25 cellular contexts compared by ENCODE assay signal in genomic region chr2:65121-65520, GRCh38. TPM values are rescaled to one million over a fixed set of nuclear protein-coding genes. Genes with fewer than 3 reads are reported as not detected.
"Had no signal": no experiment of that assay in that cellular context is flagged by ENCODE, and none has a peak within 500 bp of the region (broad histone marks: within the 10 kb centered on the region; RNA-seq: fewer than 3 reads in every experiment).

No MANE protein-coding gene starts in this region.

- DNase-seq: cortex of kidney; dorsolateral prefrontal cortex; effector CD8-positive, alpha-beta T cell; glutamatergic neuron; islet precursor cell; left ventricle myocardium inferior; lower lobe of right lung; midbrain; naive thymus-derived CD4-positive, alpha-beta T cell; occipital lobe; pancreas; right cardiac atrium; small intestine; stimulated activated CD4-positive, alpha-beta T cell treated with anti-CD3 and anti-CD28 coated beads, Interleukin-12 subunit alpha, Interleukin-12 subunit beta, amount 100 ng/mL, for 4 hours; stimulated activated naive CD4-positive, alpha-beta T cell; stomach; substantia nigra; transverse colon had no signal

- H3K9me3 ChIP-seq: left ventricle myocardium inferior, lower lobe of right lung, pancreas, stomach, thoracic aorta, transverse colon had no signal

- H3K27me3 Mint-ChIP-seq: memory B cell had no signal

- H3K27ac Mint-ChIP-seq: memory B cell, progenitor cell of endocrine pancreas had no signal

- ATAC-seq: esophagus mucosa; gastroesophageal sphincter; lower lobe of right lung; naive thymus-derived CD4-positive, alpha-beta T cell; pancreas; right cardiac atrium had no signal

- H3K4me1 Mint-ChIP-seq: central memory CD8-positive, alpha-beta T cell; memory B cell; naive thymus-derived CD4-positive, alpha-beta T cell had no signal

- H3K4me3 Mint-ChIP-seq: central memory CD8-positive, alpha-beta T cell; memory B cell; naive thymus-derived CD4-positive, alpha-beta T cell had no signal

- H3K9me3 Mint-ChIP-seq: central memory CD8-positive, alpha-beta T cell had no signal

- H3K4me3 ChIP-seq: dorsolateral prefrontal cortex, gastroesophageal sphincter, left ventricle myocardium inferior, lower lobe of right lung, pancreas, stomach, thoracic aorta, transverse colon had no signal

- H3K27me3 ChIP-seq: pancreas, transverse colon had no signal

- H3K27ac ChIP-seq: dorsolateral prefrontal cortex, gastroesophageal sphincter, left ventricle myocardium inferior, lower lobe of right lung, pancreas, stomach, thoracic aorta, transverse colon had no signal

- H3K36me3 Mint-ChIP-seq: memory B cell had no signal

- H3K36me3 ChIP-seq: gastroesophageal sphincter, left ventricle myocardium inferior, lower lobe of right lung, pancreas, stomach, thoracic aorta, transverse colon had no signal

- H3K4me1 ChIP-seq: gastroesophageal sphincter, left ventricle myocardium inferior, lower lobe of right lung had no signal

RNA-seq across cellular contexts. Expression of gene FAM110C, which starts 18.8 kb away (rescaled TPM):
- total RNA-seq: fibroblast of villous mesenchyme had no signal
